1 cellular context compared by ENCODE assay signal in the genomic region with DNA sequence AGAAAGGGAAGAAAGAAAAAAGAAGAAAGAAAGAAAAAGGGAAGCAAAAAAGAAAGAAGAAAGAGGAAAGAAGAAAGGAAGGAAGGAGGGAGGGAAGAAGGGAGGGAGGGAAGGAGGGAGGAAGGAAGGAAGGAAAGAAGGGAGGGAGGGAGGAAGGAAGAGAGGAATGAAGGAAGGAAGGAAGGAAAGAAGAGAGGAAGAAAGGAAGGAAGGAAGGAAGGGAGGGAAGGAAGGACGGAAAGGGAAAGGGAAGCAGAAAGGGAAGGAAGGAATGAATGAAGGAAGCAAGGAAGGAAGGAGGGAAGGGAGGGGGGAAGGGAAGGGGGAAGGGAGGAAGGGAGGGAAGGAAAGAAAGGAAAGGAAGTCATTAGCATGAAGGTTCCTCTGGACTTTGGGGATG.
A peak's percentile ranks its signal among the peaks of the same experiment; 100 is the strongest.
TF ChIP-seq lines count a peak whose summit lies in the region.

No MANE protein-coding gene starts in this region.

TF ChIP-seq in K562, 482 proteins besides CTCF, POLR2A, EP300 and RAD21 (continued from another document):
- TF ChIP-seq, protein P1, sequence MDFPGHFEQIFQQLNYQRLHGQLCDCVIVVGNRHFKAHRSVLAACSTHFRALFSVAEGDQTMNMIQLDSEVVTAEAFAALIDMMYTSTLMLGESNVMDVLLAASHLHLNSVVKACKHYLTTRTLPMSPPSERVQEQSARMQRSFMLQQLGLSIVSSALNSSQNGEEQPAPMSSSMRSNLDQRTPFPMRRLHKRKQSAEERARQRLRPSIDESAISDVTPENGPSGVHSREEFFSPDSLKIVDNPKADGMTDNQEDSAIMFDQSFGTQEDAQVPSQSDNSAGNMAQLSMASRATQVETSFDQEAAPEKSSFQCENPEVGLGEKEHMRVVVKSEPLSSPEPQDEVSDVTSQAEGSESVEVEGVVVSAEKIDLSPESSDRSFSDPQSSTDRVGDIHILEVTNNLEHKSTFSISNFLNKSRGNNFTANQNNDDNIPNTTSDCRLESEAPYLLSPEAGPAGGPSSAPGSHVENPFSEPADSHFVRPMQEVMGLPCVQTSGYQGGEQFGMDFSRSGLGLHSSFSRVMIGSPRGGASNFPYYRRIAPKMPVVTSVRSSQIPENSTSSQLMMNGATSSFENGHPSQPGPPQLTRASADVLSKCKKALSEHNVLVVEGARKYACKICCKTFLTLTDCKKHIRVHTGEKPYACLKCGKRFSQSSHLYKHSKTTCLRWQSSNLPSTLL (IDR thresholded peaks at IDR 0.05) = no peak
- TF ChIP-seq ZNF551 (CRISPR knock-in tag; IDR thresholded peaks at IDR 0.05) = no peak
- TF ChIP-seq, protein P2, sequence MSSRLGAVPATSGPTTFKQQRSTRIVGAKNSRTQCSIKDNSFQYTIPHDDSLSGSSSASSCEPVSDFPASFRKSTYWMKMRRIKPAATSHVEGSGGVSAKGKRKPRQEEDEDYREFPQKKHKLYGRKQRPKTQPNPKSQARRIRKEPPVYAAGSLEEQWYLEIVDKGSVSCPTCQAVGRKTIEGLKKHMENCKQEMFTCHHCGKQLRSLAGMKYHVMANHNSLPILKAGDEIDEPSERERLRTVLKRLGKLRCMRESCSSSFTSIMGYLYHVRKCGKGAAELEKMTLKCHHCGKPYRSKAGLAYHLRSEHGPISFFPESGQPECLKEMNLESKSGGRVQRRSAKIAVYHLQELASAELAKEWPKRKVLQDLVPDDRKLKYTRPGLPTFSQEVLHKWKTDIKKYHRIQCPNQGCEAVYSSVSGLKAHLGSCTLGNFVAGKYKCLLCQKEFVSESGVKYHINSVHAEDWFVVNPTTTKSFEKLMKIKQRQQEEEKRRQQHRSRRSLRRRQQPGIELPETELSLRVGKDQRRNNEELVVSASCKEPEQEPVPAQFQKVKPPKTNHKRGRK (tag; IDR thresholded peaks at IDR 0.05) = 0 out of 2 replicates have a peak, but pooled peaks have one; percentile 21
